Comparison of ENCODE assay signal across 8 cellular contexts in genomic region chr17:81675515-81676221, GRCh38. TPM values are rescaled to one million over a fixed set of nuclear protein-coding genes. Genes with fewer than 3 reads are reported as not detected.
DNase-seq lines count a peak whose midpoint lies in the region; ATAC-seq, FAIRE-seq and TF ChIP-seq lines count a peak whose summit lies in the region.
"Not testable (repeated sequence)": the region's sequence is repeated elsewhere in the genome, so short reads cannot be mapped to it uniquely, and the experiment has no call there.

No MANE protein-coding gene starts in this region.

- H3K9me3 Mint-ChIP-seq in Caco-2 (ENCODE audit: unreplicated experiment); astrocyte (ENCODE audit: unreplicated experiment): not testable (repeated sequence)

- not testable (repeated sequence) for TF ChIP-seq RAD21 in HCT116 (IDR thresholded peaks at IDR 0.05; ENCODE audit: low read depth)

- not testable (repeated sequence) for H3K4me3 ChIP-seq in Caco-2 (ENCODE audit: low read depth, low read length); HCT116 (replicated peaks in 1 of 2; ENCODE audit: low read depth in 1 of 2, low read length in 2 of 2); astrocyte (ENCODE audit: insufficient read depth, low read depth, low read length); fibroblast of the aortic adventitia (ENCODE audit: low read depth, low read length); mucosa of descending colon; thoracic aorta

- H3K9me3 ChIP-seq in Caco-2; HCT116 (ENCODE audit: control insufficient read depth in 1 of 2, insufficient read depth in 1 of 2, low read depth in 1 of 2, low read length in 2 of 2); astrocyte (ENCODE audit: insufficient read depth, low read depth, low read length); mucosa of descending colon; thoracic aorta: not testable (repeated sequence)

- not testable (repeated sequence) for TF ChIP-seq POLR2A in HCT116 (IDR thresholded peaks at IDR 0.05; ENCODE audit: borderline replicate concordance, extremely low read depth, insufficient read depth, insufficient read length)

- H4K20me1 ChIP-seq in HCT116 (ENCODE audit: insufficient read depth): not testable (repeated sequence)
- H4K20me1 ChIP-seq in astrocyte (ENCODE audit: insufficient read depth, low read length): peaks cover 33% of the 10 kb centered on the region

- not testable (repeated sequence) for H3K9ac ChIP-seq in HCT116 (ENCODE audit: low read length); astrocyte (ENCODE audit: low read length)

- not testable (repeated sequence) for H3K4me3 Mint-ChIP-seq in Caco-2 (ENCODE audit: unreplicated experiment); astrocyte (ENCODE audit: unreplicated experiment)

- POLR2A ChIA-PET in Caco-2 (lab: Charles Lee): interaction anchor here (0.6 kb wide), 1 partner anchor 154 kb away, joined by 4 read pairs; no protein-coding TSS in a partner anchor
- POLR2A ChIA-PET in HCT116 (lab: Charles Lee): interaction anchor here (1.2 to 1.4 kb wide), 2 partner anchors 8 to 9 kb away, joined by 5 to 9 read pairs; partner anchors contain the start of genes ARL16, CCDC137, HGS and OXLD1

- RAD21 ChIA-PET in HCT116 (lab: Charles Lee; ENCODE audit: low non-redundant PET in 1 of 2, low total read pairs in 2 of 2, uncharacterized antibody in 2 of 2, unreplicated experiment in 2 of 2): interaction anchor here (0.6 to 1.0 kb wide), 3 partner anchors 8 to 119 kb away, joined by 3 to 5 read pairs (median 3); partner anchors contain the start of genes ARL16 (in 1 of the 2) and HGS (in 1 of the 2)

- ATAC-seq in HCT116: peak; percentile 28; the same call in 1 of the 2 replicates
- ATAC-seq in mucosa of descending colon; thoracic aorta (ENCODE audit: insufficient number of reproducible peaks, low FRiP score, low read depth): not testable (repeated sequence)

- not testable (repeated sequence) for H3K27me3 Mint-ChIP-seq in Caco-2 (ENCODE audit: insufficient read depth, unreplicated experiment); astrocyte (ENCODE audit: low read depth, unreplicated experiment)

- not testable (repeated sequence) for H2AFZ ChIP-seq in HCT116 (ENCODE audit: low read depth, low read length, poor library complexity, severe bottlenecking); astrocyte (ENCODE audit: low read depth, low read length)

- intact Hi-C loops in Caco-2 (cut with micrococcal nuclease; ENCODE audit: unreplicated experiment); HCT116 (cut with micrococcal nuclease); mucosa of descending colon (cut with DNase I, micrococcal nuclease): not testable (repeated sequence)

- DNase-seq in Caco-2 (peak; percentile 55 to 61), NCI-H526 treated with DMSO at 0.1 percent for 48 hours (lab: John Stamatoyannopoulos, UW) (peak; percentile 6), astrocyte (ENCODE audit: low read depth) (peak; percentile 7), fibroblast of the aortic adventitia (ENCODE audit: low read depth) (peak; percentile 43), mucosa of descending colon (peak in 2 of 3 donors; percentile 31 to 54)
- DNase-seq in HCT116 (ENCODE audit: low read depth, low spot score); thoracic aorta (ENCODE audit: low spot score): not testable (repeated sequence)

- peaks cover 74% of the 10 kb centered on the region for H3K36me3 Mint-ChIP-seq in Caco-2 (ENCODE audit: insufficient read depth, unreplicated experiment)
- peaks cover 10% of the 10 kb centered on the region for H3K36me3 Mint-ChIP-seq in astrocyte (ENCODE audit: low read depth, unreplicated experiment)

- not testable (repeated sequence) for H3K27ac ChIP-seq in HCT116 (ENCODE audit: low read depth, low read length); astrocyte (ENCODE audit: low read depth, low read length); thoracic aorta

- H3K79me2 ChIP-seq in HCT116 (ENCODE audit: insufficient read depth, low read length) (peaks cover 21% of the 10 kb centered on the region; the same call in 1 of the 2 replicates), astrocyte (ENCODE audit: insufficient read depth, low read length) (peaks cover 16% of the 10 kb centered on the region)

- H3K27me3 ChIP-seq in Caco-2 (replicated peaks; ENCODE audit: control insufficient read depth, insufficient read depth, low read length); HCT116 (ENCODE audit: insufficient read depth, low read length); astrocyte (ENCODE audit: insufficient read depth, low read length); thoracic aorta (replicated peaks; ENCODE audit: insufficient read depth): not testable (repeated sequence)

- not testable (repeated sequence) for H3K4me1 Mint-ChIP-seq in Caco-2 (ENCODE audit: low read depth, unreplicated experiment); astrocyte (ENCODE audit: low read depth, unreplicated experiment)

- not testable (repeated sequence) for H3K27ac Mint-ChIP-seq in Caco-2 (ENCODE audit: unreplicated experiment); astrocyte (ENCODE audit: unreplicated experiment)

- H3K9me2 ChIP-seq in HCT116 (ENCODE audit: insufficient read depth): not testable (repeated sequence)

- H3K36me3 ChIP-seq in Caco-2 (ENCODE audit: control insufficient read depth, insufficient read depth, low read length); mucosa of descending colon (ENCODE audit: low read depth): not testable (repeated sequence)
- H3K36me3 ChIP-seq in HCT116 (ENCODE audit: control insufficient read depth in 1 of 2, insufficient read depth in 2 of 2, low read length in 2 of 2) (peaks cover 22 to 34% of the 10 kb centered on the region in 2 experiments), astrocyte (ENCODE audit: insufficient read depth, low read length) (peaks cover 10% of the 10 kb centered on the region), thoracic aorta (peaks cover 29% of the 10 kb centered on the region)

- CTCF ChIA-PET in Caco-2 (lab: Charles Lee) (interaction anchor here (1.0 kb wide), 1 partner anchor 27 kb away, joined by 5 read pairs; no protein-coding TSS in a partner anchor), HCT116 (lab: Charles Lee) (interaction anchor here (0.6 to 2.1 kb wide), 8 partner anchors 8 to 347 kb away, joined by 3 to 8 read pairs (median 3); partner anchors contain the start of genes ARL16, CENPX, HGS and LRRC45)

- peak; percentile 86 for FAIRE-seq in TTC549 (lab: Jason Lieb, UNC)
- not testable (repeated sequence) for FAIRE-seq in astrocyte (lab: Jason Lieb, UNC)

- peak; percentile 31 to 65 for TF ChIP-seq CTCF in Caco-2 (IDR thresholded peaks at IDR 0.05; ENCODE audit: insufficient read depth in 1 of 2, low read depth in 1 of 2, low read length in 1 of 2, severe bottlenecking in 1 of 2, unreplicated experiment in 1 of 2)
- TF ChIP-seq CTCF in HCT116 (IDR thresholded peaks at IDR 0.05 in 2 of 3, conservative IDR thresholded peaks at IDR 0.05 in 1 of 3; ENCODE audit: borderline replicate concordance in 1 of 3, insufficient read depth in 1 of 3, low read depth in 2 of 3, low read length in 2 of 3): peak in 2 of 3 experiments; percentile 51 to 60; a peak in 4 of 6 replicates
- not testable (repeated sequence) for TF ChIP-seq CTCF in astrocyte (IDR thresholded peaks at IDR 0.05; ENCODE audit: insufficient read depth, low read depth, low read length)
- TF ChIP-seq CTCF in fibroblast of the aortic adventitia (IDR thresholded peaks at IDR 0.05; ENCODE audit: insufficient read depth, low read length): peak; percentile 55
- peak; percentile 48 for TF ChIP-seq CTCF in mucosa of descending colon (IDR thresholded peaks at IDR 0.05)
- peak; percentile 59 for TF ChIP-seq CTCF in thoracic aorta (IDR thresholded peaks at IDR 0.05)

- not testable (repeated sequence) for BruUV-seq in Caco-2 (replicated peaks; lab: Mats Ljungman, UMichigan); HCT116 (replicated peaks; lab: Mats Ljungman, UMichigan)

- not testable (repeated sequence) for H3K4me2 ChIP-seq in HCT116 (ENCODE audit: low read length); astrocyte (ENCODE audit: low read length)

- not testable (repeated sequence) for H3K4me1 ChIP-seq in Caco-2; HCT116 (ENCODE audit: control insufficient read depth in 1 of 2, insufficient read depth in 2 of 2, low read length in 2 of 2); astrocyte (ENCODE audit: insufficient read depth, low read length); mucosa of descending colon (ENCODE audit: low read depth); thoracic aorta (ENCODE audit: control insufficient read depth in 1 of 2, low read depth in 2 of 2)

RNA-seq across cellular contexts. Expression of gene ARL16, which starts 7.9 kb away (rescaled TPM):
- total RNA-seq in Caco-2 (2022) (45.1 and 49.8 TPM in 2 replicates), HCT116 (2021; ENCODE audit: unreplicated experiment) (47.5 TPM), astrocyte (38.6 and 40.4 TPM in 2 replicates), fibroblast of the aortic adventitia (ENCODE audit: low replicate concordance) (21.3 and 26.4 TPM in 2 replicates), mucosa of descending colon (10 to 100 TPM; 14.0 to 27.6 (median 26.1) TPM), thoracic aorta (10 to 100 TPM; 34.4 to 40.7 TPM)
- polyA plus RNA-seq in HCT116 (2012): 39.0 and 43.1 TPM in 2 replicates

RNA-seq across cellular contexts. Expression of gene HGS, which starts 8.1 kb away (rescaled TPM):
- total RNA-seq in Caco-2 (2022): 176 and 178 TPM in 2 replicates
- total RNA-seq in HCT116 (2021; ENCODE audit: unreplicated experiment): 231 TPM
- polyA plus RNA-seq in HCT116 (2012): 235 and 241 TPM in 2 replicates
- 106 and 122 TPM in 2 replicates for total RNA-seq in astrocyte
- total RNA-seq in fibroblast of the aortic adventitia (ENCODE audit: low replicate concordance): 89.0 and 94.7 TPM in 2 replicates
- total RNA-seq in mucosa of descending colon: 100 to 1,000 TPM in 2 of 3 donors, 10 to 100 TPM in 1; 91.4 to 126 (median 102) TPM
- total RNA-seq in thoracic aorta: 100 to 1,000 TPM in 1 of 2 donors, 10 to 100 TPM in 1; 93.8 to 108 TPM

RNA-seq across cellular contexts. Expression of gene CCDC137, which starts 9.1 kb away (rescaled TPM):
- total RNA-seq in Caco-2 (2022): 49.0 and 50.5 TPM in 2 replicates
- total RNA-seq in HCT116 (2021; ENCODE audit: unreplicated experiment): 77.5 TPM
- 39.7 and 42.4 TPM in 2 replicates for polyA plus RNA-seq in HCT116 (2012)
- total RNA-seq in astrocyte: 25.2 and 29.4 TPM in 2 replicates
- 7.0 and 12.0 TPM in 2 replicates for total RNA-seq in fibroblast of the aortic adventitia (ENCODE audit: low replicate concordance)
- 10 to 100 TPM; 15.5 to 19.6 (median 15.6) TPM for total RNA-seq in mucosa of descending colon
- total RNA-seq in thoracic aorta: 10 to 100 TPM in 1 of 2 donors, 1 to 10 TPM in 1; 7.3 to 10.8 TPM

RNA-seq across cellular contexts. Expression of gene OXLD1, which starts 9.3 kb away (rescaled TPM):
- total RNA-seq in Caco-2 (2022) (32.4 and 37.0 TPM in 2 replicates), HCT116 (2021; ENCODE audit: unreplicated experiment) (75.9 TPM), astrocyte (22.0 and 28.5 TPM in 2 replicates), fibroblast of the aortic adventitia (ENCODE audit: low replicate concordance) (20.7 and 22.2 TPM in 2 replicates), mucosa of descending colon (10 to 100 TPM; 26.3 to 27.5 (median 26.8) TPM), thoracic aorta (10 to 100 TPM; 13.7 to 33.6 TPM)
- 79.6 and 84.0 TPM in 2 replicates for polyA plus RNA-seq in HCT116 (2012)

RNA-seq across cellular contexts. Expression of gene PDE6G, which starts 19.3 kb away (rescaled TPM):
- total RNA-seq in Caco-2 (2022) (not detected in 2 replicates), HCT116 (2021; ENCODE audit: unreplicated experiment) (not detected), astrocyte (not detected in 2 replicates), fibroblast of the aortic adventitia (ENCODE audit: low replicate concordance) (0.63 TPM in 1 of 2 replicates, not detected in the other), mucosa of descending colon (1 to 10 TPM in 1 of 3 donors, under 1 TPM in 1, not detected in 1; 0.39 to 1.2 TPM), thoracic aorta (not detected)
- 0.10 TPM in 1 of 2 replicates, not detected in the other for polyA plus RNA-seq in HCT116 (2012)
